Comparison of ENCODE assay signal across 6 cellular contexts in the genomic region with DNA sequence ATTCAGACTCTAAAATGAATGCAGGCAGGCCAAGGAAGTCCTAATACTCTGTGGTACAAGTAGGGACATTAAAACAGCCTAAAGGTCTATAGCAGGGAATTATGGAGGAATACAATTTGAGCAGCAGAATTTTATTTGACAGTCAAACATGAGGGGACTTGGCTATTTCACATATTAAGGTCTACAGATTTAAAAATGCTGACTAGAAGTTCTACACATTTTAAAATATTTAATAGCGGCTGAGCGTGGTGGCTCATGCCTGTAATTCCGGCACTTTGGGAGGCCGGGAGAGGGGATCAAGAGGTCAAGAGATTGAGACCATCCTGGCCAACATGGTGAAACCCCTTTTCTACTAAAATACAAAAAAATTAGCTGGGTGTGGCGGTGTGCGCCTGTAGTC.
"Had no signal": no experiment of that assay in that cellular context is flagged by ENCODE, and none has a peak within 500 bp of the region (broad histone marks: within the 10 kb centered on the region; RNA-seq: fewer than 3 reads in every experiment).

No MANE protein-coding gene starts in this region.

- DNase-seq: IMR-90, KBM-7, KG1 had no signal

- H3K27ac ChIP-seq: HL-60 had no signal

- ATAC-seq: HepG2 had no signal

- FAIRE-seq: HepG2, HTR-8/SVneo had no signal
